ENCODE assay signal across 15 cellular contexts in genomic region chr6:169829786-169830185, GRCh38.
DNase-seq lines count a peak whose midpoint lies in the region; ATAC-seq and TF ChIP-seq lines count a peak whose summit lies in the region.
"Had no signal": no experiment of that assay in that cellular context is flagged by ENCODE, and none has a peak within 500 bp of the region (broad histone marks: within the 10 kb centered on the region; RNA-seq: fewer than 3 reads in every experiment).

No MANE protein-coding gene starts in this region.

- H3K9me3 Mint-ChIP-seq in stimulated activated memory B cell treated with anti-CD40 and anti-IgM and Interleukin-4, amounts not matched to agents 10 μg/mL and 1 μg/mL and 100 μg/mL, for 72 hours = peaks cover 5% of the 10 kb centered on the region

- ATAC-seq in RWPE2 (ENCODE audit: low read depth) = no peak
- ATAC-seq in foreskin keratinocyte = peak; percentile 62
- ATAC-seq in stimulated activated memory B cell treated with anti-CD40 and anti-IgM and Interleukin-4, amounts not matched to agents 10 μg/mL and 1 μg/mL and 100 μg/mL, for 72 hours = peak; percentile 17
- ATAC-seq in HG03354 (IDR thresholded peaks at IDR 0.05; ENCODE audit: poor library complexity, severe bottlenecking, unreplicated experiment) = no peak

- H3K9me3 ChIP-seq in RWPE2 (ENCODE audit: severe bottlenecking) = no peaks in the 10 kb centered on the region

- H3K4me1 ChIP-seq in RWPE2 (ENCODE audit: insufficient read depth, poor library complexity, severe bottlenecking) = peaks cover 5% of the 10 kb centered on the region
- peaks cover 9% of the 10 kb centered on the region for H3K4me1 ChIP-seq in foreskin keratinocyte

- DNase-seq in NCI-H146 (lab: John Stamatoyannopoulos, UW) = peak; percentile 30
- no peak for DNase-seq in NCI-H146 treated with DMSO at 0.1 percent for 48 hours (lab: John Stamatoyannopoulos, UW; ENCODE audit: unreplicated experiment)
- DNase-seq in RWPE2 (ENCODE audit: low spot score) = peak; percentile 56
- DNase-seq in foreskin keratinocyte = peak in 1 of 2 donors; percentile 17
- no peak for DNase-seq in NCI-H226
- DNase-seq in RKO (ENCODE audit: low spot score) = no peak
- DNase-seq: DMS 273 treated with DMSO at 0.1 percent for 48 hours; NCI-H1105 treated with DMSO at 0.1 percent for 48 hours; NCI-H1930; NCI-H2171; NCI-H446 treated with DMSO at 0.1 percent for 48 hours; NK-92 treated with Interleukin-12 subunit alpha and Interleukin-12 subunit beta, amount 100 ng/mL, for 24 hours had no signal

- H3K27ac ChIP-seq in RWPE2 (ENCODE audit: poor library complexity, severe bottlenecking) = no peak overlapping the region
- no peak overlapping the region for H3K27ac ChIP-seq in foreskin keratinocyte
- H3K27ac ChIP-seq: BLaER1 had no signal

- no peak for TF ChIP-seq CTCF in RWPE2 (IDR thresholded peaks at IDR 0.05; ENCODE audit: poor library complexity, severe bottlenecking)
- TF ChIP-seq CTCF in foreskin keratinocyte (conservative IDR thresholded peaks at IDR 0.05) = no peak

- H3K4me1 Mint-ChIP-seq in stimulated activated memory B cell treated with anti-CD40 and anti-IgM and Interleukin-4, amounts not matched to agents 10 μg/mL and 1 μg/mL and 100 μg/mL, for 72 hours = peaks cover 8% of the 10 kb centered on the region

- no peaks in the 10 kb centered on the region for H3K36me3 ChIP-seq in RWPE2 (ENCODE audit: low read depth)
- H3K36me3 ChIP-seq: BLaER1 had no signal

- H3K27me3 ChIP-seq in RWPE2 (ENCODE audit: insufficient read depth, poor library complexity, severe bottlenecking) = no peaks in the 10 kb centered on the region
- peaks cover 5% of the 10 kb centered on the region for H3K27me3 ChIP-seq in foreskin keratinocyte

- no peak overlapping the region for H3K27ac Mint-ChIP-seq in stimulated activated memory B cell treated with anti-CD40 and anti-IgM and Interleukin-4, amounts not matched to agents 10 μg/mL and 1 μg/mL and 100 μg/mL, for 72 hours

- no peak overlapping the region for H3K4me3 Mint-ChIP-seq in stimulated activated memory B cell treated with anti-CD40 and anti-IgM and Interleukin-4, amounts not matched to agents 10 μg/mL and 1 μg/mL and 100 μg/mL, for 72 hours

- no peak overlapping the region for H3K4me3 ChIP-seq in RWPE2 (ENCODE audit: severe bottlenecking)
- H3K4me3 ChIP-seq: BLaER1 had no signal

- peaks cover 82% of the 10 kb centered on the region for H3K27me3 Mint-ChIP-seq in stimulated activated memory B cell treated with anti-CD40 and anti-IgM and Interleukin-4, amounts not matched to agents 10 μg/mL and 1 μg/mL and 100 μg/mL, for 72 hours

- H3K36me3 Mint-ChIP-seq in stimulated activated memory B cell treated with anti-CD40 and anti-IgM and Interleukin-4, amounts not matched to agents 10 μg/mL and 1 μg/mL and 100 μg/mL, for 72 hours = no peaks in the 10 kb centered on the region

Comparison
In these comparisons a context has a peak if more than half of its experiments do, and no peak if none do; other contexts are left out.
1. DNase-seq: peak in NCI-H146 (single experiment) and RWPE2 (single experiment); none in NCI-H146 treated with DMSO at 0.1 percent for 48 hours (single experiment), NCI-H226 (single experiment) and RKO (single experiment).
2. ATAC-seq: peak in foreskin keratinocyte (single experiment) and stimulated activated memory B cell treated with anti-CD40 and anti-IgM and Interleukin-4, amounts not matched to agents 10 μg/mL and 1 μg/mL and 100 μg/mL, for 72 hours (single experiment); none in RWPE2 (single experiment) and HG03354 (single experiment).